Comparison of ENCODE assay signal across 8 cellular contexts in genomic region chr22:22507743-22508273, GRCh38. TPM values are rescaled to one million over a fixed set of nuclear protein-coding genes. Genes with fewer than 3 reads are reported as not detected.
DNase-seq lines count a peak whose midpoint lies in the region; ATAC-seq and TF ChIP-seq lines count a peak whose summit lies in the region.

No MANE protein-coding gene starts in this region.

- H3K23ac ChIP-seq in mesenchymal stem cell (ENCODE audit: low read length in 2 of 2), result no peak overlapping the region

- H3K27ac ChIP-seq in heart right ventricle, result no peak overlapping the region
- no peak overlapping the region for H3K27ac ChIP-seq in ascending aorta
- H3K27ac ChIP-seq in mesenchymal stem cell (ENCODE audit: low read length, poor library complexity, severe bottlenecking), result no peak overlapping the region
- H3K27ac ChIP-seq in vagina, result no peak overlapping the region

- H2BK5ac ChIP-seq in mesenchymal stem cell (ENCODE audit: low read depth, low read length, poor library complexity, severe bottlenecking), result no peak overlapping the region

- no peaks in the 10 kb centered on the region for H3K36me3 ChIP-seq in heart right ventricle
- H3K36me3 ChIP-seq in ascending aorta, result no peaks in the 10 kb centered on the region
- no peaks in the 10 kb centered on the region for H3K36me3 ChIP-seq in mesenchymal stem cell (ENCODE audit: control insufficient read depth in 1 of 2, insufficient read depth in 2 of 2, low read depth in 1 of 2, low read length in 2 of 2)
- H3K36me3 ChIP-seq in vagina, result no peaks in the 10 kb centered on the region

- 34 to 37% methylated on average over 13 of the region's 13 CpGs for WGBS in heart right ventricle, 2 donors
- 30% methylated on average over 13 of the region's 13 CpGs for WGBS in mesenchymal stem cell

- no peak overlapping the region for H3K4ac ChIP-seq in mesenchymal stem cell (ENCODE audit: low read depth in 1 of 2, low read length in 2 of 2)

- peak overlapping the region; percentile 79 for H3K9ac ChIP-seq in mesenchymal stem cell (ENCODE audit: low read length)

- peaks cover 2% of the 10 kb centered on the region for H3K79me1 ChIP-seq in mesenchymal stem cell (replicated peaks; ENCODE audit: low read length, poor library complexity, severe bottlenecking)

- H2AFZ ChIP-seq in mesenchymal stem cell (ENCODE audit: low read depth, low read length), result peak overlapping the region; percentile 98

- H2BK120ac ChIP-seq in mesenchymal stem cell (ENCODE audit: low read depth, low read length), result no peak overlapping the region

- no peak for ATAC-seq in heart right ventricle
- ATAC-seq in Right ventricle myocardium inferior, result no peak
- ATAC-seq in HG03108 (IDR thresholded peaks at IDR 0.05; ENCODE audit: unreplicated experiment), result no peak

- no peak for TF ChIP-seq POLR2A in vagina (IDR thresholded peaks at IDR 0.05)

- H3K27me3 ChIP-seq in heart right ventricle, result peaks cover 0 to 33% (median 16%) of the 10 kb centered on the region in 7 donors
- no peaks in the 10 kb centered on the region for H3K27me3 ChIP-seq in ascending aorta
- H3K27me3 ChIP-seq in mesenchymal stem cell (ENCODE audit: control insufficient read depth in 1 of 2, insufficient read depth in 1 of 2, low read length in 2 of 2), result peaks cover 0 to 11% of the 10 kb centered on the region in 2 experiments
- H3K27me3 ChIP-seq in vagina, result no peaks in the 10 kb centered on the region

- H3K4me3 ChIP-seq in heart right ventricle (peak overlapping the region in 9 of 10 donors; percentile 34 to 62 (median 56)), ascending aorta (peak overlapping the region; percentile 37 to 47), mesenchymal stem cell (ENCODE audit: insufficient read depth in 1 of 2, low read depth in 1 of 2, low read length in 2 of 2) (peak overlapping the region; percentile 72 to 80), vagina (peak overlapping the region; percentile 36 to 39)

- no peak for TF ChIP-seq CTCF in heart right ventricle (IDR thresholded peaks at IDR 0.05)
- TF ChIP-seq CTCF in ascending aorta (IDR thresholded peaks at IDR 0.05), result no peak
- TF ChIP-seq CTCF in vagina (IDR thresholded peaks at IDR 0.05), result no peak

- no peak overlapping the region for H3K14ac ChIP-seq in mesenchymal stem cell (ENCODE audit: low read length in 2 of 2)

- no peak overlapping the region for H2AK5ac ChIP-seq in mesenchymal stem cell (ENCODE audit: low read length, severe bottlenecking)

- peak overlapping the region in 1 of 2 experiments; percentile 21 for H3K18ac ChIP-seq in mesenchymal stem cell (ENCODE audit: low read depth in 1 of 2, low read length in 2 of 2)

- H3K4me1 ChIP-seq in heart right ventricle (peaks cover 0 to 5% (median 0%) of the 10 kb centered on the region in 9 donors), ascending aorta (no peaks in the 10 kb centered on the region), mesenchymal stem cell (ENCODE audit: control insufficient read depth, insufficient read depth, low read depth, low read length) (peaks cover 2% of the 10 kb centered on the region), vagina (peaks cover 8% of the 10 kb centered on the region)

- no peak overlapping the region for H4K8ac ChIP-seq in mesenchymal stem cell (ENCODE audit: low read length)

- H3K4me2 ChIP-seq in mesenchymal stem cell (ENCODE audit: low read length, poor library complexity, severe bottlenecking), result peak overlapping the region; percentile 71

- no peak for DNase-seq in heart right ventricle
- no peak for DNase-seq in Right ventricle myocardium inferior (ENCODE audit: missing footprints)
- no peak for DNase-seq in ascending aorta (ENCODE audit: low spot score in 2 of 2)
- no peak for DNase-seq in mesenchymal stem cell
- no peak for DNase-seq in vagina (ENCODE audit: extremely low spot score in 2 of 2)
- no peak for DNase-seq in ureter (ENCODE audit: low spot score)
- no peak for DNase-seq in COLO668 (lab: John Stamatoyannopoulos, UW; ENCODE audit: unreplicated experiment)

- H4K91ac ChIP-seq in mesenchymal stem cell (ENCODE audit: low read length), result no peak overlapping the region

- H2BK15ac ChIP-seq in mesenchymal stem cell (ENCODE audit: low read depth, poor library complexity, severe bottlenecking), result no peak overlapping the region

- intact Hi-C loops in heart right ventricle (cut with DNase I), result no loop called here
- intact Hi-C loops in Right ventricle myocardium inferior (cut with DNase I), result no loop called here
- intact Hi-C loops in ascending aorta (cut with DNase I), result no loop called here
- intact Hi-C loops in vagina (cut with DNase I), result no loop called here

- H3K9me3 ChIP-seq in heart right ventricle (peaks cover 0 to 27% (median 13%) of the 10 kb centered on the region in 11 donors), ascending aorta (peaks cover 5 to 9% of the 10 kb centered on the region in 2 donors), mesenchymal stem cell (ENCODE audit: control insufficient read depth, low read length) (peaks cover 35% of the 10 kb centered on the region), vagina (no peaks in the 10 kb centered on the region)

- no peak overlapping the region for H2BK12ac ChIP-seq in mesenchymal stem cell (ENCODE audit: low read length in 2 of 2)

RNA-seq across cellular contexts. Expression of gene ZNF280B, which starts 0.7 kb away (rescaled TPM):
- total RNA-seq in heart right ventricle (1 to 10 TPM in 4 of 10 donors, under 1 TPM in 6; 0.36 to 2.7 (median 0.90) TPM), Right ventricle myocardium inferior (0.49 TPM), ascending aorta (not detected), vagina (0.25 TPM), ureter (1.5 TPM)
- polyA plus RNA-seq in heart right ventricle, result under 1 TPM; 0.01 to 0.15 TPM
- 2.0 TPM for polyA plus RNA-seq in mesenchymal stem cell (2013, experiment 1 of 2)
- polyA plus RNA-seq in mesenchymal stem cell (2013, experiment 2 of 2), result 2.1 TPM

RNA-seq across cellular contexts. Expression of gene ZNF280A, which starts 12.3 kb away (rescaled TPM):
- not detected for total RNA-seq in heart right ventricle
- not detected for polyA plus RNA-seq in heart right ventricle
- total RNA-seq in Right ventricle myocardium inferior, result not detected
- total RNA-seq in ascending aorta, result not detected
- polyA plus RNA-seq in mesenchymal stem cell (2013, experiment 1 of 2), result not detected
- not detected for polyA plus RNA-seq in mesenchymal stem cell (2013, experiment 2 of 2)
- total RNA-seq in vagina, result not detected
- total RNA-seq in ureter, result not detected

RNA-seq across cellular contexts. Expression of gene PRAME, which starts 51.3 kb away (rescaled TPM):
- under 1 TPM in 3 of 10 donors, not detected in 7; 0.35 to 0.49 (median 0.46) TPM for total RNA-seq in heart right ventricle
- under 1 TPM in 1 of 2 donors, not detected in 1; 0.22 TPM for polyA plus RNA-seq in heart right ventricle
- total RNA-seq in Right ventricle myocardium inferior, result not detected
- total RNA-seq in ascending aorta, result not detected
- not detected for polyA plus RNA-seq in mesenchymal stem cell (2013, experiment 1 of 2)
- not detected for polyA plus RNA-seq in mesenchymal stem cell (2013, experiment 2 of 2)
- total RNA-seq in vagina, result not detected
- not detected for total RNA-seq in ureter
